Comparison of ENCODE assay signal across 8 cellular contexts in genomic region chr3:17412950-17413530, GRCh38.
DNase-seq lines count a peak whose midpoint lies in the region; ATAC-seq and TF ChIP-seq lines count a peak whose summit lies in the region.

No MANE protein-coding gene starts in this region.

- no peak overlapping the region for H3K4me3 Mint-ChIP-seq in natural killer cell

- no peaks in the 10 kb centered on the region for H3K27me3 ChIP-seq in Loucy (ENCODE audit: insufficient read depth, low read length, poor library complexity, severe bottlenecking)

- no peaks in the 10 kb centered on the region for H3K4me1 ChIP-seq in Loucy (ENCODE audit: insufficient read depth, low read length, poor library complexity, severe bottlenecking)

- TF ChIP-seq CTCF in Loucy (conservative IDR thresholded peaks at IDR 0.05; ENCODE audit: low read length) (peak; percentile 83), epithelial cell of proximal tubule (conservative IDR thresholded peaks at IDR 0.05; ENCODE audit: low read depth, low read length) (peak; percentile 87), natural killer cell (IDR thresholded peaks at IDR 0.05) (peak; percentile 82)

- H3K27ac Mint-ChIP-seq in natural killer cell, result no peak overlapping the region

- peak; percentile 67 for DNase-seq in ACHN
- DNase-seq in GM04504 (ENCODE audit: low read depth), result peak; percentile 28
- DNase-seq in HCEC 1CT, result peak; percentile 48
- peak; percentile 63 for DNase-seq in SK-MEL-5 (ENCODE audit: low read depth, low spot score)
- DNase-seq in epithelial cell of proximal tubule (ENCODE audit: low read depth), result no peak
- no peak for DNase-seq in natural killer cell
- no peak for DNase-seq in NK-92 (lab: John Stamatoyannopoulos, UW; ENCODE audit: unreplicated experiment)

- no peak overlapping the region for H3K9ac ChIP-seq in Loucy (ENCODE audit: low read depth, low read length, poor library complexity, severe bottlenecking)

- intact Hi-C loops in natural killer cell (cut with micrococcal nuclease), result loop anchor here (1.0 kb wide), 2 partner anchors 154 to 812 kb away; no protein-coding TSS in a partner anchor

- H3K4me1 Mint-ChIP-seq in natural killer cell, result no peaks in the 10 kb centered on the region

- H3K36me3 ChIP-seq in Loucy (ENCODE audit: insufficient read depth, low read length), result no peaks in the 10 kb centered on the region

- peak; percentile 53 to 76 (median 69) for ATAC-seq in natural killer cell

- no peak overlapping the region for H3K4me2 ChIP-seq in Loucy (ENCODE audit: low read depth, low read length, poor library complexity, severe bottlenecking)

- in situ Hi-C loops in ACHN (cut with HindIII; ENCODE audit: low pct_ligation_motif_present, low pct_unique_long_range_greater_than_20kb, low sequenced_read_pairs), result no loop called here
- in situ Hi-C loops in SK-MEL-5 (cut with HindIII; ENCODE audit: low pct_unique_long_range_greater_than_20kb, low sequenced_read_pairs), result no loop called here

- no peaks in the 10 kb centered on the region for H3K9me3 ChIP-seq in Loucy (ENCODE audit: insufficient read depth, low read depth, low read length)

- no peaks in the 10 kb centered on the region for H3K79me2 ChIP-seq in Loucy (ENCODE audit: insufficient read depth, low read length)

- H3K4me3 ChIP-seq in Loucy (ENCODE audit: low read length, poor library complexity, severe bottlenecking) (no peak overlapping the region), epithelial cell of proximal tubule (ENCODE audit: low read depth, low read length) (no peak overlapping the region)

- H4K20me1 ChIP-seq in Loucy (ENCODE audit: insufficient read depth, low read length, poor library complexity, severe bottlenecking), result no peaks in the 10 kb centered on the region

- H2AFZ ChIP-seq in Loucy (ENCODE audit: low read length), result no peak overlapping the region

- H3K36me3 Mint-ChIP-seq in natural killer cell, result no peaks in the 10 kb centered on the region

- H3F3A ChIP-seq in Loucy (ENCODE audit: low read depth), result no peaks in the 10 kb centered on the region

- H3K27me3 Mint-ChIP-seq in natural killer cell (ENCODE audit: low read depth in 2 of 2), result no peaks in the 10 kb centered on the region

- no peaks in the 10 kb centered on the region for H3K9me2 ChIP-seq in Loucy (replicated peaks; ENCODE audit: low read depth, low read length)

- no peaks in the 10 kb centered on the region for H3K9me3 Mint-ChIP-seq in natural killer cell

Comparison
In these comparisons a context has a peak if more than half of its experiments do, and no peak if none do; other contexts are left out.
1. DNase-seq: peak in ACHN (single experiment), GM04504 (single experiment), HCEC 1CT (single experiment) and SK-MEL-5 (single experiment); none in epithelial cell of proximal tubule (single experiment), natural killer cell (single experiment) and NK-92 (single experiment).
2. Peak in every context shown above with its lines, with median percentiles within 50 percentile points of each other: CTCF ChIP-seq.